In genomic region chr1:178282949-178283367, GRCh38 we compare ENCODE assay signal across 8 cellular contexts.
DNase-seq lines count a peak whose midpoint lies in the region; FAIRE-seq and TF ChIP-seq lines count a peak whose summit lies in the region.

No MANE protein-coding gene starts in this region.

- H3K18ac ChIP-seq in mesendoderm (ENCODE audit: low read length) = no peak overlapping the region

- no peaks in the 10 kb centered on the region for H3K27me3 ChIP-seq in bronchial epithelial cell (ENCODE audit: control insufficient read depth, insufficient read depth, low read length)
- H3K27me3 ChIP-seq in mesendoderm (ENCODE audit: insufficient read depth, low read length, poor library complexity) = no peaks in the 10 kb centered on the region
- no peaks in the 10 kb centered on the region for H3K27me3 ChIP-seq in vagina

- no peak for TF ChIP-seq POLR2A in vagina (IDR thresholded peaks at IDR 0.05)

- H3K4me3 ChIP-seq in bronchial epithelial cell (ENCODE audit: low read depth, low read length) (no peak overlapping the region), mesendoderm (ENCODE audit: low read length) (no peak overlapping the region), vagina (no peak overlapping the region)

- H3K79me1 ChIP-seq in mesendoderm (ENCODE audit: low read length) = peaks cover 7% of the 10 kb centered on the region

- H2BK15ac ChIP-seq in mesendoderm (replicated peaks; ENCODE audit: low read depth) = no peak overlapping the region

- no peak overlapping the region for H2BK5ac ChIP-seq in mesendoderm (ENCODE audit: low read length)

- H3K79me2 ChIP-seq in mesendoderm (ENCODE audit: control insufficient read depth, insufficient read depth, low read length) = no peaks in the 10 kb centered on the region

- H3K9me3 ChIP-seq in vagina = no peaks in the 10 kb centered on the region

- peaks cover 3% of the 10 kb centered on the region for H3K36me3 ChIP-seq in bronchial epithelial cell (ENCODE audit: control insufficient read depth, insufficient read depth, low read length)
- no peaks in the 10 kb centered on the region for H3K36me3 ChIP-seq in mesendoderm (ENCODE audit: control insufficient read depth, insufficient read depth, low read length)
- no peaks in the 10 kb centered on the region for H3K36me3 ChIP-seq in vagina

- no peak overlapping the region for H2BK120ac ChIP-seq in mesendoderm (ENCODE audit: low read depth, low read length)

- no peak overlapping the region for H3K4me2 ChIP-seq in mesendoderm (ENCODE audit: low read length)

- DNase-seq in DMS53 (lab: John Stamatoyannopoulos, UW) = peak; percentile 49
- DNase-seq in NCI-H1694 (lab: John Stamatoyannopoulos, UW) = peak; percentile 8
- DNase-seq in bronchial epithelial cell (ENCODE audit: low read depth) = peak; percentile 89
- DNase-seq in mesendoderm = peak; percentile 72
- DNase-seq in posterior cingulate gyrus = no peak
- DNase-seq in activated CD4-positive, alpha-beta T cell treated with anti-CD3 and anti-CD28 coated beads for 4 hours = no peak
- no peak for DNase-seq in activated effector memory CD4-positive, alpha-beta T cell treated with anti-CD3 and anti-CD28 coated beads, Interleukin-2, amount 50 U/mL, for 16 hours
- DNase-seq in vagina (ENCODE audit: extremely low spot score in 2 of 2) = no peak

- FAIRE-seq in bronchial epithelial cell (lab: Jason Lieb, UNC) = no peak

- intact Hi-C loops in posterior cingulate gyrus (cut with DNase I) (loop anchor here (5.0 to 10.0 kb wide), 2 partner anchors 251 to 328 kb away; no protein-coding TSS in a partner anchor), vagina (cut with DNase I) (no loop called here)

- peak; percentile 33 for TF ChIP-seq CTCF in bronchial epithelial cell (IDR thresholded peaks at IDR 0.05; ENCODE audit: insufficient read depth, low read length, severe bottlenecking)
- peak in 1 of 3 experiments; percentile 27 for TF ChIP-seq CTCF in vagina (IDR thresholded peaks at IDR 0.05)

- no peak overlapping the region for H4K5ac ChIP-seq in mesendoderm (ENCODE audit: low read length)

- H3K27ac ChIP-seq in mesendoderm (ENCODE audit: low read depth, low read length) (peak overlapping the region; percentile 12), vagina (no peak overlapping the region)

- H3K4me1 ChIP-seq in mesendoderm (ENCODE audit: control insufficient read depth, low read depth, low read length) (peaks cover 7% of the 10 kb centered on the region), vagina (no peaks in the 10 kb centered on the region)

- H3K4ac ChIP-seq in mesendoderm (ENCODE audit: low read depth, low read length) = no peak overlapping the region

- no peak overlapping the region for H4K8ac ChIP-seq in mesendoderm (ENCODE audit: low read depth, low read length)

- no peak overlapping the region for H3K23ac ChIP-seq in mesendoderm (ENCODE audit: low read length)

- H3K9ac ChIP-seq in mesendoderm (ENCODE audit: low read length) = no peak overlapping the region

- H3K56ac ChIP-seq in mesendoderm (ENCODE audit: low read length) = peak overlapping the region; percentile 1

- no CpG with 5 or more reads among the region's 3 CpGs for WGBS in mesendoderm (ENCODE audit: extremely low coverage, insufficient coverage, low lambda C conversion rate)

- no peak overlapping the region for H2AK5ac ChIP-seq in mesendoderm (ENCODE audit: low read length)

Comparison
In these comparisons a context has a peak if more than half of its experiments do, and no peak if none do; other contexts are left out.
1. DNase-seq: peak in DMS53 (single experiment), NCI-H1694 (single experiment), bronchial epithelial cell (single experiment) and mesendoderm (single experiment); none in posterior cingulate gyrus (0 of 10), activated CD4-positive, alpha-beta T cell treated with anti-CD3 and anti-CD28 coated beads for 4 hours (0 of 2), activated effector memory CD4-positive, alpha-beta T cell treated with anti-CD3 and anti-CD28 coated beads, Interleukin-2, amount 50 U/mL, for 16 hours (single experiment) and vagina (0 of 2).